Comparison of ENCODE assay signal across 8 cellular contexts in the genomic region with DNA sequence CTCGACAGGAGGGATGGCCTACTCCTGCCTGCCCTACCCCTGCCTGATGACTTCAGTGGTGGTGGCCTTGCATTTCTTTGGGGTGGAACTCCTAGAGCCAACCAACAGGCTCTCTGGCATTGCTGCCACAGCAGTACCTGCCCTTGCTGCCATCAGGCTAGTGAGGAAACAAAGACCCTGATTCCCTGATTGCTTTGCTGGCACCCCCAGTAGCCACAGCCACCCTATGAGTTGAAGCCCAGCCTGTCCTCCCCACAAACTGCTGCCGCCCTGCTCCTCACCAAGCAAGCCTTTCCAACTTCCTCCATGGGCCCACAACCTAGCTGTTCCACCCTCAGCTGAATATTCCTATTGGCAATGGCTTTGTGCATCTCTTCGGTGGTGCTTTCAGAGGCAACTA. TPM values are rescaled to one million over a fixed set of nuclear protein-coding genes. Genes with fewer than 3 reads are reported as not detected.
"Had no signal": no experiment of that assay in that cellular context is flagged by ENCODE, and none has a peak within 500 bp of the region (broad histone marks: within the 10 kb centered on the region; RNA-seq: fewer than 3 reads in every experiment).

No MANE protein-coding gene starts in this region.

- DNase-seq: H9, HCEC 1CT, IMR-90 had no signal

- ATAC-seq: GM23338 had no signal

- H3K4me3 ChIP-seq: GM23338 had no signal

- FAIRE-seq: H1, H54, HTR-8/SVneo had no signal

RNA-seq across cellular contexts. Expression of gene KHDRBS2, which starts 52.5 kb away (rescaled TPM):
- total RNA-seq: HT-29, IMR-90 had no signal
- polyA plus RNA-seq: IMR-90 had no signal
